8 cellular contexts compared by ENCODE assay signal in the genomic region with DNA sequence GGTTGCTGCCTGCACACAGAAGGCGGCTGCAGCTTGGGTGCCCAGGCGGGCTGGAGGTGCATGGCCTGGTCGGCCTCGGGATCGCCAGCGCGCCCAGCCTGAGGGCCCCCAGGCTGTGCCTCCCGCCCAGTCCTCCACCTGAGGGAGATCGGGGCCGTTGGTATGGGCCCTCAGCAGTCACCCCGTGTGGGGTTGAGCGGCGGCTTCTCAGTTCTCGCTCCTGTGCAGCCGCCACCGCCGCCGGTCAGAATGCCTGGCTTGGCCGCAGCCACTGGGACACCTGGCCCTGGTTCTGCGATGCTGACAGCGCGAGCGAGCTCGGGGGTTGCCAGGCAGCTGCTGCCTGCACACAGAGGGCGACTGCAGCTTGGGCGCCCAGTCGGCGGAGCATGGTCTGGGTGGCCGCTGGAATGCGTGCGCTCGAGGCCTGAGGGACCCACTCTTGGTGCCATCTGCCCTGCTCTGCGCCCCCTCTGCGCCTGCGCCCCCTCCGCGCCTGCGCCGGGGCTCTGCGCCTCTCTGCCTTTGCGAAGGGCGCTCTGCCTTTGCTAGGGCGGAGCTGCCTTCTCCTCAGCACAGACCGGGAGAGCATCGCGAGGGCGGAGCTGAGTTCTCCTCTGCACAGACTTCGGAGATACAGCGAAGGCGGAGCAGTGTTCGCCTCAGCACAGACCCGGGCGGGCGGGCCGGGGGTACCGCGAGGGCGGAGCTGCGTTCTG.
DNase-seq lines count a peak whose midpoint lies in the region; ATAC-seq and TF ChIP-seq lines count a peak whose summit lies in the region.
"Not testable (repeated sequence)": the region's sequence is repeated elsewhere in the genome, so short reads cannot be mapped to it uniquely, and the experiment has no call there.

No MANE protein-coding gene starts in this region.

- not testable (repeated sequence) for H3K4me1 ChIP-seq in esophagus squamous epithelium

- H3K9me3 Mint-ChIP-seq in activated T-helper 2 cell treated with anti-CD3 and anti-CD28 coated beads, Interferon-gamma antibody, Interleukin-2, Interleukin-4, amounts not matched to agents 10 μg/mL and 5 μg/mL and 100 μg/mL, durations not matched to agents 14 hours and 24 hours and 36 hours, result not testable (repeated sequence)

- H3K36me3 ChIP-seq in esophagus squamous epithelium, result not testable (repeated sequence)

- peak; percentile 36 for DNase-seq in AG10803 (ENCODE audit: low read depth)
- peak; percentile 19 for DNase-seq in GM19238 (ENCODE audit: insufficient read length, low spot score)
- DNase-seq in RPMI8226, result peak; percentile 58
- DNase-seq in activated T-helper 2 cell treated with anti-CD3 and anti-CD28 coated beads, Interferon-gamma antibody, Interleukin-2, Interleukin-4, amounts not matched to agents 10 μg/mL and 5 μg/mL and 100 μg/mL, durations not matched to agents 14 hours and 24 hours and 36 hours (ENCODE audit: low spot score), result peak; percentile 77
- not testable (repeated sequence) for DNase-seq in esophagus squamous epithelium (lab: John Stamatoyannopoulos, UW)
- DNase-seq in middle frontal gyrus (ENCODE audit: extremely low spot score, low spot score), result peak; percentile 79
- peak; percentile 72 to 79 for DNase-seq in stimulated activated CD4-positive, alpha-beta T cell treated with anti-CD3 and anti-CD28 coated beads, Interleukin-4, amount 100 ng/mL, for 4 hours

- not testable (repeated sequence) for H3K27me3 Mint-ChIP-seq in activated T-helper 2 cell treated with anti-CD3 and anti-CD28 coated beads, Interferon-gamma antibody, Interleukin-2, Interleukin-4, amounts not matched to agents 10 μg/mL and 5 μg/mL and 100 μg/mL, durations not matched to agents 14 hours and 24 hours and 36 hours (ENCODE audit: low read depth)

- H3K36me3 Mint-ChIP-seq in activated T-helper 2 cell treated with anti-CD3 and anti-CD28 coated beads, Interferon-gamma antibody, Interleukin-2, Interleukin-4, amounts not matched to agents 10 μg/mL and 5 μg/mL and 100 μg/mL, durations not matched to agents 14 hours and 24 hours and 36 hours (ENCODE audit: low read depth), result not testable (repeated sequence)

- H3K4me3 ChIP-seq in AG10803 (ENCODE audit: low read length), result peak overlapping the region; percentile 46
- peak overlapping the region; percentile 47 to 72 (median 54) for H3K4me3 ChIP-seq in esophagus squamous epithelium

- peak overlapping the region in 3 of 4 donors; percentile 36 to 62 (median 55) for H3K27ac ChIP-seq in esophagus squamous epithelium

- H3K27me3 ChIP-seq in esophagus squamous epithelium, result peaks cover 0 to 20% (median 0%) of the 10 kb centered on the region in 4 donors

- WGBS in esophagus squamous epithelium, 2 donors, result no CpG with 5 or more reads among the region's 59 CpGs

- not testable (repeated sequence) for H3K9me3 ChIP-seq in esophagus squamous epithelium

- TF ChIP-seq POLR2A in esophagus squamous epithelium (IDR thresholded peaks at IDR 0.05), result peak in 1 of 4 donors; percentile 53

- ATAC-seq in HG03045 (IDR thresholded peaks at IDR 0.05; ENCODE audit: unreplicated experiment), result peak; percentile 100

- H3K27ac Mint-ChIP-seq in activated T-helper 2 cell treated with anti-CD3 and anti-CD28 coated beads, Interferon-gamma antibody, Interleukin-2, Interleukin-4, amounts not matched to agents 10 μg/mL and 5 μg/mL and 100 μg/mL, durations not matched to agents 14 hours and 24 hours and 36 hours, result peak overlapping the region; percentile 22

- H3K4me1 Mint-ChIP-seq in activated T-helper 2 cell treated with anti-CD3 and anti-CD28 coated beads, Interferon-gamma antibody, Interleukin-2, Interleukin-4, amounts not matched to agents 10 μg/mL and 5 μg/mL and 100 μg/mL, durations not matched to agents 14 hours and 24 hours and 36 hours (ENCODE audit: low read depth), result not testable (repeated sequence)

- intact Hi-C loops in activated T-helper 2 cell treated with anti-CD3 and anti-CD28 coated beads, Interferon-gamma antibody, Interleukin-2, Interleukin-4, amounts not matched to agents 10 μg/mL and 5 μg/mL and 100 μg/mL, durations not matched to agents 14 hours and 24 hours and 36 hours (cut with micrococcal nuclease); esophagus squamous epithelium (cut with DNase I): not testable (repeated sequence)

- TF ChIP-seq CTCF in AG10803 (conservative IDR thresholded peaks at IDR 0.05; ENCODE audit: low read length); esophagus squamous epithelium (IDR thresholded peaks at IDR 0.05): not testable (repeated sequence)

- H3K4me3 Mint-ChIP-seq in activated T-helper 2 cell treated with anti-CD3 and anti-CD28 coated beads, Interferon-gamma antibody, Interleukin-2, Interleukin-4, amounts not matched to agents 10 μg/mL and 5 μg/mL and 100 μg/mL, durations not matched to agents 14 hours and 24 hours and 36 hours (ENCODE audit: low read depth), result peak overlapping the region; percentile 58
